11 cellular contexts compared by ENCODE assay signal in genomic region chr2:106504192-106504591, GRCh38. TPM values are rescaled to one million over a fixed set of nuclear protein-coding genes. Genes with fewer than 3 reads are reported as not detected.
DNase-seq lines count a peak whose midpoint lies in the region; ATAC-seq, FAIRE-seq and TF ChIP-seq lines count a peak whose summit lies in the region.
"Not testable (repeated sequence)": the region's sequence is repeated elsewhere in the genome, so short reads cannot be mapped to it uniquely, and the experiment has no call there.
"Had no signal": no experiment of that assay in that cellular context is flagged by ENCODE, and none has a peak within 500 bp of the region (broad histone marks: within the 10 kb centered on the region; RNA-seq: fewer than 3 reads in every experiment).

No MANE protein-coding gene starts in this region.

- not testable (repeated sequence) for H3K27me3 Mint-ChIP-seq in activated CD8-positive, alpha-beta memory T cell treated with anti-CD3 and anti-CD28 coated beads, Interleukin-2, amount 10 ng/mL, durations not matched to agents 7 days and 5 days; naive thymus-derived CD8-positive, alpha-beta T cell

- TF ChIP-seq CTCF in Peyer's patch (IDR thresholded peaks at IDR 0.05); HepG2 (CRISPR knock-in tag; IDR thresholded peaks at IDR 0.05); transverse colon (IDR thresholded peaks at IDR 0.05): not testable (repeated sequence)

- H3K4me1 Mint-ChIP-seq in activated CD8-positive, alpha-beta memory T cell treated with anti-CD3 and anti-CD28 coated beads, Interleukin-2, amount 10 ng/mL, durations not matched to agents 7 days and 5 days, result peaks cover 16% of the 10 kb centered on the region
- peaks cover 2 to 12% (median 7%) of the 10 kb centered on the region in 4 donors for H3K4me1 Mint-ChIP-seq in naive thymus-derived CD8-positive, alpha-beta T cell

- H3K79me2 ChIP-seq in HepG2 (ENCODE audit: insufficient read depth, low read length), result not testable (repeated sequence)

- DNase-seq in Peyer's patch, result peak in 2 of 3 donors; percentile 59 to 68
- DNase-seq in activated CD8-positive, alpha-beta memory T cell treated with anti-CD3 and anti-CD28 coated beads, Interleukin-2, amount 10 ng/mL, durations not matched to agents 7 days and 5 days; HepG2 (ENCODE audit: low spot score); naive thymus-derived CD8-positive, alpha-beta T cell: not testable (repeated sequence)
- DNase-seq in transverse colon, result peak; percentile 50

- not testable (repeated sequence) for H3K4me1 ChIP-seq in Peyer's patch; HepG2 (ENCODE audit: insufficient read depth, low read length); transverse colon

- POLR2A ChIA-PET in HepG2 (lab: Yijun Ruan, JAX); naive thymus-derived CD8-positive, alpha-beta T cell (lab: Charles Lee): not testable (repeated sequence)

- not testable (repeated sequence) for H3K36me3 ChIP-seq in Peyer's patch; HepG2 (replicated peaks in 1 of 2; ENCODE audit: control insufficient read depth in 1 of 2, insufficient read depth in 2 of 2, low read length in 2 of 2); transverse colon

- H3K36me3 Mint-ChIP-seq in activated CD8-positive, alpha-beta memory T cell treated with anti-CD3 and anti-CD28 coated beads, Interleukin-2, amount 10 ng/mL, durations not matched to agents 7 days and 5 days; naive thymus-derived CD8-positive, alpha-beta T cell: not testable (repeated sequence)

- not testable (repeated sequence) for H4K20me1 ChIP-seq in HepG2 (ENCODE audit: insufficient read depth, low read length)

- H3K9me3 Mint-ChIP-seq in activated CD8-positive, alpha-beta memory T cell treated with anti-CD3 and anti-CD28 coated beads, Interleukin-2, amount 10 ng/mL, durations not matched to agents 7 days and 5 days (ENCODE audit: low read depth); naive thymus-derived CD8-positive, alpha-beta T cell: not testable (repeated sequence)

- CTCF ChIA-PET in activated CD8-positive, alpha-beta memory T cell treated with anti-CD3 and anti-CD28 coated beads, Interleukin-2, amount 10 ng/mL, durations not matched to agents 7 days and 5 days (lab: Charles Lee); HepG2 (lab: Yijun Ruan, JAX; ENCODE audit: low intra/inter-chr PET ratio, low total read pairs): not testable (repeated sequence)

- H3K4me2 ChIP-seq in HepG2 (ENCODE audit: low read depth, low read length), result not testable (repeated sequence)

- not testable (repeated sequence) for H3K27ac ChIP-seq in Peyer's patch; HepG2 (ENCODE audit: extremely low read length, insufficient read depth, low read length); transverse colon

- TF ChIP-seq RAD21 in HepG2 (CRISPR knock-in tag; IDR thresholded peaks at IDR 0.05), result not testable (repeated sequence)

- not testable (repeated sequence) for H3K9ac ChIP-seq in HepG2 (ENCODE audit: insufficient read depth, low read depth, low read length)

- not testable (repeated sequence) for H3K4me3 Mint-ChIP-seq in activated CD8-positive, alpha-beta memory T cell treated with anti-CD3 and anti-CD28 coated beads, Interleukin-2, amount 10 ng/mL, durations not matched to agents 7 days and 5 days; naive thymus-derived CD8-positive, alpha-beta T cell

- H3K9me3 ChIP-seq in Peyer's patch; HepG2 (ENCODE audit: low read length); transverse colon: not testable (repeated sequence)

- H2AFZ ChIP-seq in HepG2 (ENCODE audit: low read length), result not testable (repeated sequence)

- not testable (repeated sequence) for H3K27me3 ChIP-seq in Peyer's patch; HepG2 (ENCODE audit: control insufficient read depth in 1 of 2, insufficient read depth in 2 of 2, low read length in 2 of 2); transverse colon

- FAIRE-seq in HepG2 (lab: Jason Lieb, UNC), result not testable (repeated sequence)

- H3K4me3 ChIP-seq in Peyer's patch; HepG2 (replicated peaks in 1 of 3; ENCODE audit: insufficient read depth in 1 of 3, low read depth in 2 of 3, low read length in 3 of 3); transverse colon: not testable (repeated sequence)

- not testable (repeated sequence) for TF ChIP-seq EP300 in HepG2 (IDR thresholded peaks at IDR 0.05; ENCODE audit: low read depth in 2 of 2, low read length in 2 of 2); HepG2 (CRISPR knock-in tag; IDR thresholded peaks at IDR 0.05; ENCODE audit: borderline replicate concordance); transverse colon (IDR thresholded peaks at IDR 0.05; ENCODE audit: low read depth)

- 44% methylated on average over 6 of the region's 11 CpGs for WGBS in HepG2 (ENCODE audit: low lambda C conversion rate)
- 56% methylated on average over 6 of the region's 11 CpGs; no CpG with 5 or more reads in 1 of the 2 donors for WGBS in transverse colon (ENCODE audit: low coverage in 1 of 2), 2 donors

- intact Hi-C loops in HepG2 (cut with micrococcal nuclease; ENCODE audit: unreplicated experiment); transverse colon (cut with DNase I; ENCODE audit: low total_unique reads): not testable (repeated sequence)

- H3K27ac Mint-ChIP-seq in activated CD8-positive, alpha-beta memory T cell treated with anti-CD3 and anti-CD28 coated beads, Interleukin-2, amount 10 ng/mL, durations not matched to agents 7 days and 5 days; naive thymus-derived CD8-positive, alpha-beta T cell: not testable (repeated sequence)

- in situ Hi-C loops in HepG2 (cut with HindIII; ENCODE audit: extremely low pct_ligation_motif_present, low pct_unique_long_range_greater_than_20kb); transverse colon (cut with MboI; ENCODE audit: low pct_ligation_motif_present in 1 of 4, low pct_unique_long_range_greater_than_20kb in 1 of 4, low sequenced_read_pairs in 3 of 4): not testable (repeated sequence)

- BruUV-seq in HepG2 (replicated peaks; lab: Mats Ljungman, UMichigan), result not testable (repeated sequence)

- TF ChIP-seq POLR2A in Peyer's patch (IDR thresholded peaks at IDR 0.05); HepG2 (IDR thresholded peaks at IDR 0.05; ENCODE audit: insufficient read depth in 1 of 2, low read depth in 2 of 2, low read length in 2 of 2); transverse colon (IDR thresholded peaks at IDR 0.05): not testable (repeated sequence)

- peak; percentile 31 for ATAC-seq in activated CD8-positive, alpha-beta memory T cell treated with anti-CD3 and anti-CD28 coated beads, Interleukin-2, amount 10 ng/mL, durations not matched to agents 7 days and 5 days
- ATAC-seq in esophagus mucosa, result peak; percentile 75
- ATAC-seq in HepG2, result not testable (repeated sequence)
- ATAC-seq in naive thymus-derived CD8-positive, alpha-beta T cell, result peak; percentile 48

RNA-seq across cellular contexts. Expression of gene CD8B2, which starts 17.0 kb away (rescaled TPM):
- 1 to 10 TPM in 1 of 4 donors, under 1 TPM in 2, not detected in 1; 0.27 to 5.0 (median 0.35) TPM for total RNA-seq in Peyer's patch
- 1 to 10 TPM; 3.7 to 7.0 TPM for total RNA-seq in activated CD8-positive, alpha-beta memory T cell treated with anti-CD3 and anti-CD28 coated beads, Interleukin-2, amount 10 ng/mL, durations not matched to agents 7 days and 5 days
- not detected for total RNA-seq in esophagus mucosa
- total RNA-seq in HepG2 (2016; rRNA removed; fragmentation: Illumina TruSeq; extraction: Trizol), result not detected in 2 replicates
- not detected in 2 replicates for total RNA-seq in HepG2 (2016; cell fraction: cytosol; rRNA removed; fragmentation: Illumina TruSeq; extraction: Trizol; ENCODE audit: low read depth)
- not detected in 2 replicates for total RNA-seq in HepG2 (2016; cell fraction: insoluble cytoplasmic fraction; rRNA removed; fragmentation: Illumina TruSeq; extraction: Trizol)
- total RNA-seq in HepG2 (2016; cell fraction: membrane; rRNA removed; fragmentation: Illumina TruSeq; extraction: Trizol), result not detected in 2 replicates
- not detected in 2 replicates for total RNA-seq in HepG2 (2016; cell fraction: nucleus; rRNA removed; fragmentation: Illumina TruSeq; extraction: Trizol)
- polyA plus RNA-seq in HepG2 (2011; rRNA removed), result not detected in 2 replicates
- polyA plus RNA-seq in HepG2 (2011; cell fraction: cytosol; rRNA removed), result not detected in 2 replicates
- not detected in 2 replicates for polyA plus RNA-seq in HepG2 (2011; cell fraction: nucleus; rRNA removed)
- polyA plus RNA-seq in HepG2 (2012), result not detected in 2 replicates
- polyA plus RNA-seq in HepG2 (2016; cell fraction: cytosol; fragmentation: Illumina TruSeq; extraction: Trizol; ENCODE audit: low read depth), result not detected in 2 replicates
- not detected in 2 replicates for polyA plus RNA-seq in HepG2 (2016; cell fraction: insoluble cytoplasmic fraction; fragmentation: Illumina TruSeq; extraction: Trizol; ENCODE audit: low read depth)
- not detected in 2 replicates for polyA plus RNA-seq in HepG2 (2016; cell fraction: membrane; fragmentation: Illumina TruSeq; extraction: Trizol; ENCODE audit: low read depth)
- not detected in 2 replicates for polyA plus RNA-seq in HepG2 (2016; cell fraction: nucleus; fragmentation: Illumina TruSeq; extraction: Trizol; ENCODE audit: insufficient read depth, low read depth)
- polyA minus RNA-seq in HepG2 (2011; rRNA and poly(A)+ RNA removed; ENCODE audit: low replicate concordance), result not detected in 2 replicates
- polyA minus RNA-seq in HepG2 (2011; cell fraction: cytosol; rRNA and poly(A)+ RNA removed), result not detected in 2 replicates
- polyA minus RNA-seq in HepG2 (2011; cell fraction: nucleus; rRNA and poly(A)+ RNA removed), result not detected in 2 replicates
- 10 to 100 TPM; 13.1 to 14.1 TPM for total RNA-seq in naive thymus-derived CD8-positive, alpha-beta T cell
- 10 to 100 TPM; 22.9 to 32.6 (median 28.0) TPM for polyA plus RNA-seq in naive thymus-derived CD8-positive, alpha-beta T cell
- total RNA-seq in transverse colon, result not detected
- total RNA-seq: A172; A673; CD4-positive, alpha-beta memory T cell; HFFc6 had no signal
- polyA plus RNA-seq: BJ; CD4-positive, alpha-beta memory T cell had no signal

RNA-seq across cellular contexts. Expression of gene RGPD3, which starts 36.0 kb away (rescaled TPM):
- total RNA-seq in Peyer's patch (under 1 TPM in 2 of 4 donors, not detected in 2; 0.67 to 0.83 TPM), esophagus mucosa (0.04 TPM), HepG2 (2016; rRNA removed; fragmentation: Illumina TruSeq; extraction: Trizol) (0.24 and 0.53 TPM in 2 replicates), transverse colon (under 1 TPM in 3 of 4 donors, not detected in 1; 0.41 to 0.75 (median 0.48) TPM)
- total RNA-seq in activated CD8-positive, alpha-beta memory T cell treated with anti-CD3 and anti-CD28 coated beads, Interleukin-2, amount 10 ng/mL, durations not matched to agents 7 days and 5 days, result not detected
- 0.09 and 0.10 TPM in 2 replicates for total RNA-seq in HepG2 (2016; cell fraction: cytosol; rRNA removed; fragmentation: Illumina TruSeq; extraction: Trizol; ENCODE audit: low read depth)
- 0.28 and 0.49 TPM in 2 replicates for total RNA-seq in HepG2 (2016; cell fraction: insoluble cytoplasmic fraction; rRNA removed; fragmentation: Illumina TruSeq; extraction: Trizol)
- 0.10 and 0.15 TPM in 2 replicates for total RNA-seq in HepG2 (2016; cell fraction: membrane; rRNA removed; fragmentation: Illumina TruSeq; extraction: Trizol)
- 0.41 and 0.50 TPM in 2 replicates for total RNA-seq in HepG2 (2016; cell fraction: nucleus; rRNA removed; fragmentation: Illumina TruSeq; extraction: Trizol)
- polyA plus RNA-seq in HepG2 (2011; rRNA removed), result 0.05 and 0.13 TPM in 2 replicates
- polyA plus RNA-seq in HepG2 (2011; cell fraction: cytosol; rRNA removed), result 0.08 and 0.12 TPM in 2 replicates
- polyA plus RNA-seq in HepG2 (2011; cell fraction: nucleus; rRNA removed), result 0.27 and 0.28 TPM in 2 replicates
- polyA plus RNA-seq in HepG2 (2012), result 0.25 and 0.33 TPM in 2 replicates
- 0.03 TPM in 1 of 2 replicates, not detected in the other for polyA plus RNA-seq in HepG2 (2016; cell fraction: cytosol; fragmentation: Illumina TruSeq; extraction: Trizol; ENCODE audit: low read depth)
- 0.10 and 0.14 TPM in 2 replicates for polyA plus RNA-seq in HepG2 (2016; cell fraction: insoluble cytoplasmic fraction; fragmentation: Illumina TruSeq; extraction: Trizol; ENCODE audit: low read depth)
- not detected in 2 replicates for polyA plus RNA-seq in HepG2 (2016; cell fraction: membrane; fragmentation: Illumina TruSeq; extraction: Trizol; ENCODE audit: low read depth)
- 0.59 and 0.68 TPM in 2 replicates for polyA plus RNA-seq in HepG2 (2016; cell fraction: nucleus; fragmentation: Illumina TruSeq; extraction: Trizol; ENCODE audit: insufficient read depth, low read depth)
- 0.04 and 0.07 TPM in 2 replicates for polyA minus RNA-seq in HepG2 (2011; rRNA and poly(A)+ RNA removed; ENCODE audit: low replicate concordance)
- polyA minus RNA-seq in HepG2 (2011; cell fraction: cytosol; rRNA and poly(A)+ RNA removed), result 0.10 TPM in 1 of 2 replicates, not detected in the other
- 0.64 and 0.75 TPM in 2 replicates for polyA minus RNA-seq in HepG2 (2011; cell fraction: nucleus; rRNA and poly(A)+ RNA removed)
- total RNA-seq in naive thymus-derived CD8-positive, alpha-beta T cell, result under 1 TPM in 1 of 2 experiments, not detected in 1; 0.16 TPM
- polyA plus RNA-seq in naive thymus-derived CD8-positive, alpha-beta T cell, result under 1 TPM; 0.06 to 0.17 (median 0.06) TPM
- polyA plus RNA-seq: CD4-positive, alpha-beta memory T cell had no signal
